Comparison of ENCODE assay signal across 9 cellular contexts in genomic region chr2:10305715-10306114, GRCh38. TPM values are rescaled to one million over a fixed set of nuclear protein-coding genes. Genes with fewer than 3 reads are reported as not detected.
DNase-seq lines count a peak whose midpoint lies in the region; ATAC-seq, FAIRE-seq and TF ChIP-seq lines count a peak whose summit lies in the region.
"Had no signal": no experiment of that assay in that cellular context is flagged by ENCODE, and none has a peak within 500 bp of the region (broad histone marks: within the 10 kb centered on the region; RNA-seq: fewer than 3 reads in every experiment).

No MANE protein-coding gene starts in this region.

- no peaks in the 10 kb centered on the region for H3K79me2 ChIP-seq in OCI-LY7 (ENCODE audit: insufficient read depth, low read depth, low read length)

- POLR2A ChIA-PET in CD8-positive, alpha-beta T cell (lab: Charles Lee) = interaction anchor here (0.8 to 9.0 kb wide), 5 partner anchors 24 to 103 kb away, joined by 3 to 94 read pairs (median 23); no protein-coding TSS in a partner anchor
- POLR2A ChIA-PET in OCI-LY7 (lab: Charles Lee) = no interaction called here

- no peak for TF ChIP-seq POLR2A in GM18505 (IDR thresholded peaks at IDR 0.05; ENCODE audit: borderline replicate concordance, extremely low read depth, insufficient read depth, insufficient read length)
- no peak for TF ChIP-seq POLR2A in GM12891 (IDR thresholded peaks at IDR 0.05; ENCODE audit: low read depth, low read length)

- no peak overlapping the region for H3K27ac ChIP-seq in CD8-positive, alpha-beta T cell (ENCODE audit: low read depth, low read length)
- no peak overlapping the region for H3K27ac ChIP-seq in OCI-LY7 (ENCODE audit: low read depth, low read length, poor library complexity, severe bottlenecking)

- H3K4me2 ChIP-seq in OCI-LY7 (ENCODE audit: low read length) = no peak overlapping the region

- intact Hi-C loops in CD8-positive, alpha-beta T cell (cut with DNase I, micrococcal nuclease) = loop anchor here (1.0 to 10.0 kb wide), 6 partner anchors 35 to 849 kb away; partner anchors contain the start of genes ADAM17 (in 1 of the 2), KLF11 (in 1 of the 2) and SLC66A3 (in 1 of the 2)
- intact Hi-C loops in OCI-LY7 (cut with micrococcal nuclease; ENCODE audit: unreplicated experiment) = no loop called here
- intact Hi-C loops in natural killer cell (cut with micrococcal nuclease) = loop anchor here (2.0 kb wide), 1 partner anchor 25 kb away; no protein-coding TSS in a partner anchor

- H3K9me2 ChIP-seq in OCI-LY7 (ENCODE audit: insufficient read depth, low read length) = no peaks in the 10 kb centered on the region

- FAIRE-seq in GM12891 (lab: Jason Lieb, UNC) = no peak

- no peak overlapping the region for H3K9ac ChIP-seq in adipocyte (ENCODE audit: low read length)

- H3K9me3 ChIP-seq in CD8-positive, alpha-beta T cell (ENCODE audit: low read length) = no peaks in the 10 kb centered on the region
- H3K9me3 ChIP-seq in OCI-LY7 (ENCODE audit: low read length) (no peaks in the 10 kb centered on the region), adipocyte (ENCODE audit: control insufficient read depth, low read length) (no peaks in the 10 kb centered on the region)

- H3K27ac Mint-ChIP-seq in CD8-positive, alpha-beta T cell = peak overlapping the region; percentile 82
- H3K27ac Mint-ChIP-seq in natural killer cell = peak overlapping the region; percentile 59 to 81

- H3K4me1 ChIP-seq in CD8-positive, alpha-beta T cell (ENCODE audit: insufficient read depth, low read length) = peaks cover 57% of the 10 kb centered on the region
- H3K4me1 ChIP-seq in OCI-LY7 (ENCODE audit: insufficient read depth, low read length, poor library complexity, severe bottlenecking) = peaks cover 25% of the 10 kb centered on the region
- H3K4me1 ChIP-seq in adipocyte (ENCODE audit: control insufficient read depth, insufficient read depth, low read length) = peaks cover 10% of the 10 kb centered on the region

- CTCF ChIA-PET in CD8-positive, alpha-beta T cell (lab: Charles Lee) = interaction anchor here (1.1 to 15.0 kb wide), 10 partner anchors 11 to 129 kb away, joined by 3 to 205 read pairs (median 6); no protein-coding TSS in a partner anchor
- CTCF ChIA-PET in OCI-LY7 (lab: Charles Lee; ENCODE audit: unreplicated experiment) = no interaction called here

- no TSS peak for BruUV-seq in OCI-LY7 (replicated peaks; lab: Mats Ljungman, UMichigan)

- H4K20me1 ChIP-seq in OCI-LY7 (ENCODE audit: insufficient read depth, low read length) = peaks cover 14% of the 10 kb centered on the region; the same call in 1 of the 2 replicates

- H3K36me3 Mint-ChIP-seq in CD8-positive, alpha-beta T cell = peaks cover 8% of the 10 kb centered on the region
- H3K36me3 Mint-ChIP-seq in natural killer cell = no peaks in the 10 kb centered on the region

- no peaks in the 10 kb centered on the region for H3K27me3 Mint-ChIP-seq in CD8-positive, alpha-beta T cell (ENCODE audit: low read depth)
- no peaks in the 10 kb centered on the region for H3K27me3 Mint-ChIP-seq in natural killer cell (ENCODE audit: low read depth in 2 of 2)

- H3K4me3 Mint-ChIP-seq in CD8-positive, alpha-beta T cell = peak overlapping the region; percentile 98
- peak overlapping the region; percentile 95 for H3K4me3 Mint-ChIP-seq in natural killer cell

- TF ChIP-seq CTCF in CD8-positive, alpha-beta T cell (IDR thresholded peaks at IDR 0.05) = no peak
- TF ChIP-seq CTCF in OCI-LY7 (conservative IDR thresholded peaks at IDR 0.05; ENCODE audit: low read length) (peak; percentile 68), natural killer cell (IDR thresholded peaks at IDR 0.05) (no peak)

- no peaks in the 10 kb centered on the region for H3K27me3 ChIP-seq in CD8-positive, alpha-beta T cell (ENCODE audit: insufficient read depth, low read length)
- H3K27me3 ChIP-seq in adipocyte (replicated peaks; ENCODE audit: control insufficient read depth, insufficient read depth, low read length) = no peaks in the 10 kb centered on the region

- DNase-seq in CD8-positive, alpha-beta T cell = peak in 4 of 7 experiments; percentile 43 to 68 (median 60)
- DNase-seq in OCI-LY7 (ENCODE audit: low spot score) = peak; percentile 56
- DNase-seq in adipocyte (ENCODE audit: low read depth) = peak; percentile 9
- no peak for DNase-seq in natural killer cell
- no peak for DNase-seq in NCI-H2081 (lab: John Stamatoyannopoulos, UW)
- DNase-seq in GM12891 (ENCODE audit: insufficient read length, low spot score) = no peak

- peak overlapping the region; percentile 31 for H3K4me3 ChIP-seq in CD8-positive, alpha-beta T cell (ENCODE audit: low read depth, low read length)
- H3K4me3 ChIP-seq in OCI-LY7 (ENCODE audit: low read depth, low read length, poor library complexity, severe bottlenecking) (no peak overlapping the region), adipocyte (ENCODE audit: low read length) (no peak overlapping the region)

- H3K36me3 ChIP-seq in CD8-positive, alpha-beta T cell (ENCODE audit: insufficient read depth, low read length) = no peaks in the 10 kb centered on the region
- H3K36me3 ChIP-seq in OCI-LY7 (ENCODE audit: insufficient read depth, low read length) = no peaks in the 10 kb centered on the region
- no peaks in the 10 kb centered on the region for H3K36me3 ChIP-seq in adipocyte (ENCODE audit: control insufficient read depth, insufficient read depth, low read length, severe bottlenecking)

- ATAC-seq in CD8-positive, alpha-beta T cell = peak; percentile 31
- ATAC-seq in natural killer cell = no peak
- no peak for ATAC-seq in GM18505 (IDR thresholded peaks at IDR 0.05; ENCODE audit: unreplicated experiment)
- no peak for ATAC-seq in HG03095 (IDR thresholded peaks at IDR 0.05; ENCODE audit: unreplicated experiment)
- ATAC-seq: left colon had no signal

- peaks cover 73% of the 10 kb centered on the region for H3K4me1 Mint-ChIP-seq in CD8-positive, alpha-beta T cell (ENCODE audit: low read depth)
- H3K4me1 Mint-ChIP-seq in natural killer cell = peaks cover 45 to 71% of the 10 kb centered on the region in 2 donors

- no peak overlapping the region for H2AFZ ChIP-seq in OCI-LY7 (ENCODE audit: low read length)

- H3K9me3 Mint-ChIP-seq in CD8-positive, alpha-beta T cell = no peaks in the 10 kb centered on the region
- no peaks in the 10 kb centered on the region for H3K9me3 Mint-ChIP-seq in natural killer cell

TF ChIP-seq in GM12891, 5 proteins besides CTCF, POLR2A, EP300 and RAD21:
- no peak for TF ChIP-seq POU2F2 (IDR thresholded peaks at IDR 0.05; ENCODE audit: low read depth, low read length)
- no peak for TF ChIP-seq TAF1 (IDR thresholded peaks at IDR 0.05; ENCODE audit: low read depth, low read length)
- no peak for TF ChIP-seq SPI1 (IDR thresholded peaks at IDR 0.05; ENCODE audit: low read depth, low read length)
- no peak for TF ChIP-seq POLR2AphosphoS5 (IDR thresholded peaks at IDR 0.05; ENCODE audit: low read depth, low read length)
- TF ChIP-seq PAX5 (IDR thresholded peaks at IDR 0.05; ENCODE audit: insufficient read depth, low read length, severe bottlenecking) = no peak

RNA-seq across cellular contexts. Expression of gene HPCAL1, which starts 3.0 kb away (rescaled TPM):
- total RNA-seq in CD8-positive, alpha-beta T cell = 10 to 100 TPM; 25.0 to 25.6 TPM
- 9.1 and 9.7 TPM in 2 replicates for total RNA-seq in OCI-LY7 (2014; rRNA removed; shearing (Covaris generic))
- total RNA-seq in OCI-LY7 (2022) = 7.2 and 9.2 TPM in 2 replicates
- 10 to 100 TPM; 31.1 to 45.2 (median 39.8) TPM for total RNA-seq in natural killer cell
- 5.5 TPM for polyA plus RNA-seq in GM12891 (2012; ENCODE audit: low read depth, missing spikeins)

Comparison
In these comparisons a context has a peak if more than half of its experiments do, and no peak if none do; other contexts are left out.
1. DNase-seq: peak in CD8-positive, alpha-beta T cell (4 of 7), OCI-LY7 (single experiment) and adipocyte (single experiment); none in natural killer cell (single experiment), NCI-H2081 (0 of 2) and GM12891 (single experiment).